Comparison of ENCODE assay signal across 9 cellular contexts in the genomic region with DNA sequence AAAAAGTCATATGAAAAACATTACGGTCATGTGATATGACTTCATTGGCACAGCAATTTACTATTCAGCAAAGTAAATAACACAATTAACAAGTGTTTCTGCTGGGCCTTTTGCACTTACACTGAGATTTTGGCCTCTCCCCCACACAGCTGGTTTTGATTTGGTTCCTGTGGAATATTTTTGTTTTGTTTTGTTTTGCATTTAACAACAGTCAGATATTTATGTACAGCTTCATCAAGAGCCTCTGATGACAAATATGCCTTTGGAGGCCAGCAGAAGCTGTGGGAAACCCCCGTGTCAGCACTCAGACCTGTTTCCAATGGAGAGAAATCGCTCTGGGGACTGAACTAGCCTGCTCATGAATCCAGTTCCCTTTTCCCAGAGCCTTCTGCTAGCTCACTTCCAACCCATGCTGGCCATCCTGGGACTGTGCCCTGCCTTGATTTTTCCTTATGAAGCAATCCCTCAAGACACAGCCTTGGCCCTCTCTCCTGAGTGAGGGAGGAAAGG.
DNase-seq lines count a peak whose midpoint lies in the region; ATAC-seq, FAIRE-seq and TF ChIP-seq lines count a peak whose summit lies in the region.
"Had no signal": no experiment of that assay in that cellular context is flagged by ENCODE, and none has a peak within 500 bp of the region (broad histone marks: within the 10 kb centered on the region; RNA-seq: fewer than 3 reads in every experiment).

No MANE protein-coding gene starts in this region.

- FAIRE-seq in astrocyte (lab: Jason Lieb, UNC) = no peak

- H3K4me2 ChIP-seq in astrocyte (ENCODE audit: low read length) = no peak overlapping the region

- 20 to 23% (median 22%) methylated on average over 3 of the region's 3 CpGs for WGBS in heart left ventricle, 4 donors
- 43 to 54% (median 50%) methylated on average over 3 of the region's 3 CpGs for WGBS in psoas muscle, 3 donors

- H3K4me3 ChIP-seq in astrocyte (ENCODE audit: insufficient read depth, low read depth, low read length) = no peak overlapping the region
- H3K4me3 ChIP-seq in heart left ventricle = no peak overlapping the region
- H3K4me3 ChIP-seq in psoas muscle = no peak overlapping the region

- H3K27ac ChIP-seq in astrocyte (ENCODE audit: low read depth, low read length) (no peak overlapping the region), heart left ventricle (peak overlapping the region; percentile 5 to 68 (median 46)), psoas muscle (peak overlapping the region; percentile 8)

- H3K36me3 Mint-ChIP-seq in astrocyte (ENCODE audit: low read depth, unreplicated experiment) = no peaks in the 10 kb centered on the region

- no peak for TF ChIP-seq POLR2A in heart left ventricle (IDR thresholded peaks at IDR 0.05)

- TF ChIP-seq CTCF in astrocyte (IDR thresholded peaks at IDR 0.05; ENCODE audit: insufficient read depth, low read depth, low read length) (no peak), heart left ventricle (IDR thresholded peaks at IDR 0.05) (no peak), psoas muscle (IDR thresholded peaks at IDR 0.05) (no peak)

- peak overlapping the region; percentile 63 for H3K27ac Mint-ChIP-seq in astrocyte (ENCODE audit: unreplicated experiment)
- H3K27ac Mint-ChIP-seq: activated CD8-positive, alpha-beta T cell treated with anti-CD3 and anti-CD28 coated beads, Interleukin-2, amount 10 ng/mL, durations not matched to agents 7 days and 5 days had no signal

- ATAC-seq in heart left ventricle = peak; percentile 65 to 91 (median 84)
- peak; percentile 48 to 70 (median 60) for ATAC-seq in psoas muscle
- no peak for ATAC-seq in left lobe of liver
- ATAC-seq: activated CD8-positive, alpha-beta T cell treated with anti-CD3 and anti-CD28 coated beads, Interleukin-2, amount 10 ng/mL, durations not matched to agents 7 days and 5 days had no signal

- no peak overlapping the region for H3K4me3 Mint-ChIP-seq in astrocyte (ENCODE audit: unreplicated experiment)
- H3K4me3 Mint-ChIP-seq: activated CD8-positive, alpha-beta T cell treated with anti-CD3 and anti-CD28 coated beads, Interleukin-2, amount 10 ng/mL, durations not matched to agents 7 days and 5 days had no signal

- DNase-seq in AG20443 (ENCODE audit: low spot score) (peak; percentile 85), astrocyte (ENCODE audit: low read depth) (peak; percentile 24), heart left ventricle (peak; percentile 51 to 70 (median 57)), psoas muscle (peak; percentile 51 to 56), left lobe of liver (ENCODE audit: low spot score) (no peak), DMS 273 treated with DMSO at 0.1 percent for 48 hours (lab: John Stamatoyannopoulos, UW) (no peak), GM19240 (ENCODE audit: insufficient read length, low spot score) (no peak), NCI-H526 treated with DMSO at 0.1 percent for 48 hours (lab: John Stamatoyannopoulos, UW) (no peak)
- DNase-seq: activated CD8-positive, alpha-beta T cell treated with anti-CD3 and anti-CD28 coated beads, Interleukin-2, amount 10 ng/mL, durations not matched to agents 7 days and 5 days had no signal

- H3K36me3 ChIP-seq in astrocyte (ENCODE audit: insufficient read depth, low read length) (no peaks in the 10 kb centered on the region), heart left ventricle (no peaks in the 10 kb centered on the region), psoas muscle (ENCODE audit: insufficient read depth in 1 of 2, low read depth in 1 of 2) (no peaks in the 10 kb centered on the region)

- intact Hi-C loops in heart left ventricle (cut with DNase I) = loop anchor here in 1 of 10 donors (10.0 kb wide), 1 partner anchor 49 kb away; no protein-coding TSS in a partner anchor
- intact Hi-C loops in psoas muscle (cut with DNase I) = no loop called here

- peaks cover 1% of the 10 kb centered on the region for H3K4me1 Mint-ChIP-seq in astrocyte (ENCODE audit: low read depth, unreplicated experiment)

- H3K4me1 ChIP-seq in astrocyte (ENCODE audit: insufficient read depth, low read length) (no peaks in the 10 kb centered on the region), heart left ventricle (peaks cover 0 to 36% (median 16%) of the 10 kb centered on the region in 12 donors), psoas muscle (peaks cover 6% of the 10 kb centered on the region)

- H3K9me3 ChIP-seq in astrocyte (ENCODE audit: insufficient read depth, low read depth, low read length) (no peaks in the 10 kb centered on the region), heart left ventricle (no peaks in the 10 kb centered on the region), psoas muscle (no peaks in the 10 kb centered on the region)

- H3K9me3 Mint-ChIP-seq in astrocyte (ENCODE audit: unreplicated experiment) = no peaks in the 10 kb centered on the region

- no peaks in the 10 kb centered on the region for H3K27me3 Mint-ChIP-seq in astrocyte (ENCODE audit: low read depth, unreplicated experiment)

- no peaks in the 10 kb centered on the region for H4K20me1 ChIP-seq in astrocyte (ENCODE audit: insufficient read depth, low read length)

- H2AFZ ChIP-seq in astrocyte (ENCODE audit: low read depth, low read length) = no peak overlapping the region

- H3K27me3 ChIP-seq in astrocyte (ENCODE audit: insufficient read depth, low read length) (no peaks in the 10 kb centered on the region), heart left ventricle (no peaks in the 10 kb centered on the region), psoas muscle (ENCODE audit: insufficient read depth in 3 of 3, low read length in 2 of 3) (no peaks in the 10 kb centered on the region)

- H3K9ac ChIP-seq in astrocyte (ENCODE audit: low read length) = no peak overlapping the region

- no peaks in the 10 kb centered on the region for H3K79me2 ChIP-seq in astrocyte (ENCODE audit: insufficient read depth, low read length)

Comparison
In these comparisons a context has a peak if more than half of its experiments do, and no peak if none do; other contexts are left out.
1. DNase-seq: peak in AG20443 (single experiment), astrocyte (single experiment), heart left ventricle (5 of 5) and psoas muscle (2 of 2); none in left lobe of liver (single experiment), DMS 273 treated with DMSO at 0.1 percent for 48 hours (single experiment), GM19240 (single experiment) and NCI-H526 treated with DMSO at 0.1 percent for 48 hours (single experiment).